ENCODE assay signal across 1 cellular context in genomic region chr7:99606531-99606930, GRCh38.
TF ChIP-seq lines count a peak whose summit lies in the region.

No MANE protein-coding gene starts in this region.

TF ChIP-seq in HepG2, 621 proteins besides CTCF, POLR2A, EP300 and RAD21 (continued from another document and continues in another):
- TF ChIP-seq PRDM15 (CRISPR knock-in tag; IDR thresholded peaks at IDR 0.05) = peak; percentile 51; the same call in 1 of the 2 replicates
- no peak for TF ChIP-seq HNRNPK (IDR thresholded peaks at IDR 0.05; ENCODE audit: low read depth, low read length, poor library complexity, severe bottlenecking)
- TF ChIP-seq ARID5B (CRISPR knock-in tag; IDR thresholded peaks at IDR 0.05) = peak; percentile 46
- TF ChIP-seq SPEN (CRISPR knock-in tag; IDR thresholded peaks at IDR 0.05; ENCODE audit: low read depth) = peak; percentile 29; the same call in 1 of the 2 replicates
- no peak for TF ChIP-seq ZNF776 (CRISPR knock-in tag; IDR thresholded peaks at IDR 0.05)
- peak; percentile 42; the same call in 1 of the 2 replicates for TF ChIP-seq HOXA3 (CRISPR knock-in tag; IDR thresholded peaks at IDR 0.05)
- peak in 1 of 2 experiments; percentile 71; a peak in 2 of 4 replicates for TF ChIP-seq ATF4 (CRISPR knock-in tag; IDR thresholded peaks at IDR 0.05)
- TF ChIP-seq ZNF142 (CRISPR knock-in tag; IDR thresholded peaks at IDR 0.05) = no peak
- no peak for TF ChIP-seq SRSF1 (optimal IDR thresholded peaks at IDR 0.05; ENCODE audit: low read depth, low read length)
- no peak for TF ChIP-seq DNMT1 (CRISPR knock-in tag; IDR thresholded peaks at IDR 0.05)
- 0 out of 2 replicates have a peak, but pooled peaks have one; percentile 25 for TF ChIP-seq ZMYM4 (CRISPR knock-in tag; IDR thresholded peaks at IDR 0.05)
- TF ChIP-seq SOX6 (IDR thresholded peaks at IDR 0.05) = no peak
- peak; percentile 28; the same call in 1 of the 2 replicates for TF ChIP-seq SOX6 (CRISPR knock-in tag; IDR thresholded peaks at IDR 0.05)
- TF ChIP-seq SALL1 (CRISPR knock-in tag; IDR thresholded peaks at IDR 0.05) = peak; percentile 65
- TF ChIP-seq TEAD2 (CRISPR knock-in tag; IDR thresholded peaks at IDR 0.05) = no peak
- TF ChIP-seq GATAD2A (CRISPR knock-in tag; IDR thresholded peaks at IDR 0.05) = 0 out of 2 replicates have a peak, but pooled peaks have one; percentile 17
- peak; percentile 64; the same call in 1 of the 2 replicates for TF ChIP-seq PATZ1 (CRISPR knock-in tag; IDR thresholded peaks at IDR 0.05)
- peak; percentile 58 for TF ChIP-seq PAXIP1 (CRISPR knock-in tag; conservative IDR thresholded peaks at IDR 0.05)
- TF ChIP-seq HMGA1 (CRISPR knock-in tag; conservative IDR thresholded peaks at IDR 0.05) = no peak
- TF ChIP-seq HDAC6 (IDR thresholded peaks at IDR 0.05; ENCODE audit: low read depth, low read length) = no peak
- TF ChIP-seq NR2C2 (CRISPR knock-in tag; IDR thresholded peaks at IDR 0.05; ENCODE audit: borderline replicate concordance) = peak; percentile 64
- peak; percentile 33; the same call in 1 of the 2 replicates for TF ChIP-seq ZNF574 (CRISPR knock-in tag; IDR thresholded peaks at IDR 0.05)
- TF ChIP-seq NR2F1 (CRISPR knock-in tag; IDR thresholded peaks at IDR 0.05) = peak; percentile 57 to 68; a peak in 3 of 4 replicates
- no peak for TF ChIP-seq E2F2 (CRISPR knock-in tag; IDR thresholded peaks at IDR 0.05; ENCODE audit: borderline replicate concordance)
